In genomic region chr22:31530816-31531180, GRCh38 we compare ENCODE assay signal across 12 cellular contexts. TPM values are rescaled to one million over a fixed set of nuclear protein-coding genes. Genes with fewer than 3 reads are reported as not detected.
DNase-seq lines count a peak whose midpoint lies in the region; FAIRE-seq lines count a peak whose summit lies in the region.
"Had no signal": no experiment of that assay in that cellular context is flagged by ENCODE, and none has a peak within 500 bp of the region (broad histone marks: within the 10 kb centered on the region; RNA-seq: fewer than 3 reads in every experiment).

No MANE protein-coding gene starts in this region.

- peaks cover 52% of the 10 kb centered on the region for H3K4me1 Mint-ChIP-seq in T-helper 1 cell treated with Interleukin-12 subunit alpha and Interleukin-12 subunit beta and Interleukin-4 antibody, amounts not matched to agents 30 μg/mL and 1 μg/mL, for 36 hours (ENCODE audit: low read depth)

- H3K4me1 ChIP-seq in skeletal muscle satellite cell (ENCODE audit: control insufficient read depth, insufficient read depth, low read length) = peaks cover 23% of the 10 kb centered on the region
- H3K4me1 ChIP-seq: Peyer's patch had no signal

- FAIRE-seq in frontal cortex (lab: Jason Lieb, UNC) = no peak

- no peaks in the 10 kb centered on the region for H3K27me3 ChIP-seq in skeletal muscle satellite cell (ENCODE audit: control insufficient read depth, insufficient read depth, low read length)
- H3K27me3 ChIP-seq: Peyer's patch, spleen had no signal

- H3K4me3 ChIP-seq in skeletal muscle satellite cell (ENCODE audit: low read length) = no peak overlapping the region
- H3K4me3 ChIP-seq: Peyer's patch, spleen had no signal

- H3K27ac Mint-ChIP-seq in T-helper 1 cell treated with Interleukin-12 subunit alpha and Interleukin-12 subunit beta and Interleukin-4 antibody, amounts not matched to agents 30 μg/mL and 1 μg/mL, for 36 hours = peak overlapping the region; percentile 63

- H3K4me3 Mint-ChIP-seq in T-helper 1 cell treated with Interleukin-12 subunit alpha and Interleukin-12 subunit beta and Interleukin-4 antibody, amounts not matched to agents 30 μg/mL and 1 μg/mL, for 36 hours = no peak overlapping the region

- H3K4me2 ChIP-seq in skeletal muscle satellite cell (ENCODE audit: low read length) = peak overlapping the region; percentile 34

- peaks cover 44% of the 10 kb centered on the region for H3K36me3 Mint-ChIP-seq in T-helper 1 cell treated with Interleukin-12 subunit alpha and Interleukin-12 subunit beta and Interleukin-4 antibody, amounts not matched to agents 30 μg/mL and 1 μg/mL, for 36 hours (ENCODE audit: low read depth)

- peaks cover 5% of the 10 kb centered on the region for H3K9me3 Mint-ChIP-seq in T-helper 1 cell treated with Interleukin-12 subunit alpha and Interleukin-12 subunit beta and Interleukin-4 antibody, amounts not matched to agents 30 μg/mL and 1 μg/mL, for 36 hours

- H3K36me3 ChIP-seq in skeletal muscle satellite cell (ENCODE audit: insufficient read depth, low read length) = no peaks in the 10 kb centered on the region
- H3K36me3 ChIP-seq: Peyer's patch had no signal

- no peaks in the 10 kb centered on the region for H3K9me3 ChIP-seq in skeletal muscle satellite cell (replicated peaks; ENCODE audit: low read length)
- H3K9me3 ChIP-seq: Peyer's patch, spleen had no signal

- DNase-seq in T-helper 1 cell (no peak), amniotic stem cell (lab: John Stamatoyannopoulos, UW) (peak; percentile 54), glomerular endothelial cell (ENCODE audit: extremely low read depth, low read depth, low spot score) (peak; percentile 14), SKM-1 treated with dmso at 0.1 percent for 144 hours (lab: John Stamatoyannopoulos, UW; ENCODE audit: unreplicated experiment) (no peak), 8988T (no peak), frontal cortex (ENCODE audit: low spot score in 2 of 2) (no peak)
- DNase-seq: activated gamma-delta T cell treated with Interleukin-2 at 50 U/mL for 16 hours, DND-41, Peyer's patch, spleen had no signal

- H3K27me3 Mint-ChIP-seq in T-helper 1 cell treated with Interleukin-12 subunit alpha and Interleukin-12 subunit beta and Interleukin-4 antibody, amounts not matched to agents 30 μg/mL and 1 μg/mL, for 36 hours (ENCODE audit: low read depth) = no peaks in the 10 kb centered on the region

- H3K9ac ChIP-seq in skeletal muscle satellite cell (ENCODE audit: low read depth, low read length) = peak overlapping the region; percentile 52

RNA-seq across cellular contexts. Expression of gene SFI1, which starts 34.5 kb away (rescaled TPM):
- total RNA-seq in glomerular endothelial cell = 16.5 and 19.8 TPM in 2 replicates
- total RNA-seq in skeletal muscle satellite cell (2012; rRNA removed) = 12.7 and 13.1 TPM in 2 replicates
- 18.8 TPM for total RNA-seq in frontal cortex

RNA-seq across cellular contexts. Expression of gene EIF4ENIF1, which starts 41.2 kb away (rescaled TPM):
- total RNA-seq in glomerular endothelial cell (11.3 and 32.0 TPM in 2 replicates), frontal cortex (21.6 TPM)
- 9.4 and 11.4 TPM in 2 replicates for total RNA-seq in skeletal muscle satellite cell (2012; rRNA removed)

Comparison
In these comparisons a context has a peak if more than half of its experiments do, and no peak if none do; other contexts are left out.
1. DNase-seq: peak in amniotic stem cell (single experiment) and glomerular endothelial cell (single experiment); none in T-helper 1 cell (0 of 5), SKM-1 treated with dmso at 0.1 percent for 144 hours (single experiment), 8988T (single experiment) and frontal cortex (0 of 2).